19 cellular contexts compared by ENCODE assay signal in genomic region chr11:16898274-16898985, GRCh38.
A peak's percentile ranks its signal among the peaks of the same experiment; 100 is the strongest.
DNase-seq lines count a peak whose midpoint lies in the region; ATAC-seq and TF ChIP-seq lines count a peak whose summit lies in the region.
"Had no signal": no experiment of that assay in that cellular context is flagged by ENCODE, and none has a peak within 500 bp of the region (broad histone marks: within the 10 kb centered on the region; RNA-seq: fewer than 3 reads in every experiment).

No MANE protein-coding gene starts in this region.

- H3K4me1 ChIP-seq in Caco-2 (peaks cover 82% of the 10 kb centered on the region), HUES64 (ENCODE audit: insufficient read depth, low read length) (peaks cover 28% of the 10 kb centered on the region)
- H3K4me1 ChIP-seq: prostate gland, uterus had no signal

- ATAC-seq in HG03432 (IDR thresholded peaks at IDR 0.05; ENCODE audit: unreplicated experiment) (no peak), GM19463 (IDR thresholded peaks at IDR 0.05; ENCODE audit: unreplicated experiment) (no peak)
- ATAC-seq: lower lobe of right lung, Panc1 had no signal

- H3K27ac Mint-ChIP-seq in Caco-2 (ENCODE audit: unreplicated experiment) (peak overlapping the region; percentile 5), endothelial cell (ENCODE audit: unreplicated experiment) (peak overlapping the region; percentile 88), progenitor cell of endocrine pancreas (peak overlapping the region; percentile 11)
- H3K27ac Mint-ChIP-seq: CD4-positive, CD25-positive, alpha-beta regulatory T cell; dendritic cell treated with granulocyte-macrophage colony-stimulating factor and Interleukin-4, amounts not matched to agents 40 ng/mL and 50 ng/mL, for 4 days had no signal

- intact Hi-C loops in Caco-2 (cut with micrococcal nuclease; ENCODE audit: unreplicated experiment): no loop called here

- POLR2A ChIA-PET in Caco-2 (lab: Charles Lee): no interaction called here

- H3K27ac ChIP-seq in HUES64 (ENCODE audit: low read depth, low read length): no peak overlapping the region
- H3K27ac ChIP-seq: lower lobe of right lung, prostate gland, uterus had no signal

- no peaks in the 10 kb centered on the region for H3K9me3 Mint-ChIP-seq in Caco-2 (ENCODE audit: unreplicated experiment)
- H3K9me3 Mint-ChIP-seq in endothelial cell (ENCODE audit: unreplicated experiment): no peaks in the 10 kb centered on the region
- no peaks in the 10 kb centered on the region for H3K9me3 Mint-ChIP-seq in progenitor cell of endocrine pancreas (ENCODE audit: low read depth)
- H3K9me3 Mint-ChIP-seq: dendritic cell treated with granulocyte-macrophage colony-stimulating factor and Interleukin-4, amounts not matched to agents 40 ng/mL and 50 ng/mL, for 4 days; neural crest cell had no signal

- H3K36me3 Mint-ChIP-seq in Caco-2 (ENCODE audit: insufficient read depth, unreplicated experiment): no peaks in the 10 kb centered on the region
- no peaks in the 10 kb centered on the region for H3K36me3 Mint-ChIP-seq in endothelial cell (ENCODE audit: low read depth, unreplicated experiment)
- no peaks in the 10 kb centered on the region for H3K36me3 Mint-ChIP-seq in progenitor cell of endocrine pancreas (ENCODE audit: insufficient read depth)
- H3K36me3 Mint-ChIP-seq: CD4-positive, CD25-positive, alpha-beta regulatory T cell had no signal

- no peaks in the 10 kb centered on the region for H3K27me3 Mint-ChIP-seq in Caco-2 (ENCODE audit: insufficient read depth, unreplicated experiment)
- H3K27me3 Mint-ChIP-seq in endothelial cell (ENCODE audit: unreplicated experiment): peaks cover 9% of the 10 kb centered on the region
- H3K27me3 Mint-ChIP-seq in progenitor cell of endocrine pancreas: no peaks in the 10 kb centered on the region
- H3K27me3 Mint-ChIP-seq: CD4-positive, CD25-positive, alpha-beta regulatory T cell; dendritic cell treated with granulocyte-macrophage colony-stimulating factor and Interleukin-4, amounts not matched to agents 40 ng/mL and 50 ng/mL, for 4 days had no signal

- H3K4me3 ChIP-seq in Caco-2 (ENCODE audit: low read depth, low read length): no peak overlapping the region
- H3K4me3 ChIP-seq in HUES64 (ENCODE audit: low read length): 0 out of 2 replicates have a peak overlapping the region, but pooled peaks have one; percentile 41
- H3K4me3 ChIP-seq: lower lobe of right lung, prostate gland, uterus had no signal

- H3K9ac ChIP-seq in HUES64 (ENCODE audit: low read depth, low read length): no peak overlapping the region

- CTCF ChIA-PET in Caco-2 (lab: Charles Lee): no interaction called here

- H3K27me3 ChIP-seq in Caco-2 (replicated peaks; ENCODE audit: control insufficient read depth, insufficient read depth, low read length): no peaks in the 10 kb centered on the region
- peaks cover 34% of the 10 kb centered on the region for H3K27me3 ChIP-seq in HUES64 (ENCODE audit: insufficient read depth, low read length)
- H3K27me3 ChIP-seq: uterus had no signal

- DNase-seq in Caco-2 (no peak), endothelial cell (ENCODE audit: low spot score) (no peak), progenitor cell of endocrine pancreas (ENCODE audit: low spot score, unreplicated experiment) (no peak), retina (no peak)
- DNase-seq: activated CD4-positive, alpha-beta T cell treated with anti-CD3 and anti-CD28 coated beads for 1 hour; activated naive CD4-positive, alpha-beta T cell treated with anti-CD3 and anti-CD28 coated beads, Interleukin-2, amount 50 U/mL, for 16 hours; activated T-cell treated with anti-CD3 and anti-CD28 coated beads, Interleukin-2, amount 50 U/mL, for 48 hours; aorta; CD4-positive, CD25-positive, alpha-beta regulatory T cell; central memory CD4-positive, alpha-beta T cell; lower lobe of right lung; uterus had no signal

- TF ChIP-seq CTCF in Caco-2 (IDR thresholded peaks at IDR 0.05; ENCODE audit: insufficient read depth in 1 of 2, low read depth in 1 of 2, low read length in 1 of 2, severe bottlenecking in 1 of 2, unreplicated experiment in 1 of 2) (no peak), endothelial cell (IDR thresholded peaks at IDR 0.05; ENCODE audit: unreplicated experiment) (no peak), progenitor cell of endocrine pancreas (IDR thresholded peaks at IDR 0.05; ENCODE audit: unreplicated experiment) (no peak)

- WGBS in HUES64: 73% methylated on average over 1 of the region's 1 CpG

- no peaks in the 10 kb centered on the region for H3K36me3 ChIP-seq in Caco-2 (ENCODE audit: control insufficient read depth, insufficient read depth, low read length)
- no peaks in the 10 kb centered on the region for H3K36me3 ChIP-seq in HUES64 (ENCODE audit: insufficient read depth, low read length)
- H3K36me3 ChIP-seq: lower lobe of right lung, prostate gland, uterus had no signal

- H3K4me3 Mint-ChIP-seq in Caco-2 (ENCODE audit: unreplicated experiment): no peak overlapping the region
- peak overlapping the region; percentile 8 for H3K4me3 Mint-ChIP-seq in endothelial cell (ENCODE audit: unreplicated experiment)
- no peak overlapping the region for H3K4me3 Mint-ChIP-seq in progenitor cell of endocrine pancreas (ENCODE audit: low read depth)
- H3K4me3 Mint-ChIP-seq: CD4-positive, CD25-positive, alpha-beta regulatory T cell; dendritic cell treated with granulocyte-macrophage colony-stimulating factor and Interleukin-4, amounts not matched to agents 40 ng/mL and 50 ng/mL, for 4 days; neural crest cell had no signal

- BruUV-seq in Caco-2 (replicated peaks; lab: Mats Ljungman, UMichigan): no TSS peak

- H3K9me3 ChIP-seq in Caco-2 (no peaks in the 10 kb centered on the region), HUES64 (ENCODE audit: insufficient read depth, low read depth, low read length) (no peaks in the 10 kb centered on the region)
- H3K9me3 ChIP-seq: lower lobe of right lung, prostate gland, uterus had no signal

- H3K4me1 Mint-ChIP-seq in Caco-2 (ENCODE audit: low read depth, unreplicated experiment) (peaks cover 77% of the 10 kb centered on the region), endothelial cell (ENCODE audit: unreplicated experiment) (peaks cover 50% of the 10 kb centered on the region), progenitor cell of endocrine pancreas (ENCODE audit: low read depth) (peaks cover 48% of the 10 kb centered on the region)

Comparison
In these comparisons a context has a peak if more than half of its experiments do, and no peak if none do; other contexts are left out.
1. H3K27ac Mint-ChIP-seq: peak in every context shown above with its lines; median percentile 88 in endothelial cell; 11 in progenitor cell of endocrine pancreas; 5 in Caco-2.